ENCODE assay signal across 8 cellular contexts in the genomic region with DNA sequence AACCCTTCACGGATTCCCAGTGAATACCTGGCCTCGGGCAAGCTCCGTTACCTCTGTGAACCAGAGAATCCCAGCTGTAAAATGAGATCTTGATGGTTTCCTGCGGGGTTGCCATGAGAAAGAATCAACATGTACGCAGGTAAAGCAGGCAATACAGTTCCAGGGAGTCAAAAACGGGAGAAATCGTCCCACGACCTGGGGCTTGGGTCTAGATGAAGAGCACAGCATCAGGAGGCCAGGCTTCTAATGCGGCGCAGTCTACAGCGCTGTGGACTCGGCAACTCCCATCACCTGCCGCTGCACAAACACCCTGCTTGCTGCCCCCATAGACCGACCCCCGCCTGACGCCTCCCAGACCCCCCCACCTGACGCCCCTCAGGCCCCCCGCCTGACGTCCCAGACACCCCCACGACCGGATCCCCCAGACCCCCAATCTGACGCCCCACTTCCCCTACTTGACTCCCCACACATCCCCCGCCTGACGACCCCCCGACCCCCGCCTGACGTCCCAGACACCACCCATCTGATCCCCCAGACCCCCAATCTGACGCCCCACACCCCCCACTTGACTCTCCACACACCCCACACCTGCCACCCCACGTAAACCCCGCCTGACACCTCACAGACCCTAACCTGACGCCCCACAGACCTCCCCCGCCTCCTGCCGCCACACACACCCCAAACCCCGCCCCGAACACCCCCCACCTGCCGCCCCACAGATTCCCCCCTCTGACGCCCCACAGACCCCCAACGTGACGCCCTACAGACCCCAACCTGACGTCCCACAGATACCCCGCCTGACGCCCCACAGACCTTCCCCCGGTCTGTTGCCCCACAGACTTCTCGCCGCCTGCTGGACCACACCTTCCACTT. TPM values are rescaled to one million over a fixed set of nuclear protein-coding genes. Genes with fewer than 3 reads are reported as not detected.
DNase-seq lines count a peak whose midpoint lies in the region; ATAC-seq and TF ChIP-seq lines count a peak whose summit lies in the region.

No MANE protein-coding gene starts in this region.

- H3K4me2 ChIP-seq in BLaER1 treated with 17β-estradiol and CSF1 and Interleukin-3, amounts not matched to agents 10 nM and 100 nM: peak overlapping the region; percentile 83 to 97 (median 90)

- H4K20me1 ChIP-seq in BLaER1 treated with 17β-estradiol and CSF1 and Interleukin-3, amounts not matched to agents 10 nM and 100 nM: peaks cover 0 to 12% (median 7%) of the 10 kb centered on the region in 11 experiments; a peak in 17 of 22 replicates

- H3K9ac ChIP-seq in BLaER1 treated with 17β-estradiol and CSF1 and Interleukin-3, amounts not matched to agents 10 nM and 100 nM: peak overlapping the region; percentile 41 to 79 (median 68); a peak in 21 of 22 replicates

- H3K27me3 ChIP-seq in BLaER1 treated with 17β-estradiol and CSF1 and Interleukin-3, amounts not matched to agents 10 nM and 100 nM: no peaks in the 10 kb centered on the region

- H3K9me3 ChIP-seq in BLaER1 treated with 17β-estradiol and CSF1 and Interleukin-3, amounts not matched to agents 10 nM and 100 nM (replicated peaks in 1 of 11): peaks cover 0 to 10% (median 2%) of the 10 kb centered on the region in 11 experiments; a peak in 14 of 22 replicates

- peak overlapping the region in 10 of 11 experiments; percentile 50 to 72 (median 62); a peak in 18 of 22 replicates for H3K27ac ChIP-seq in BLaER1 treated with 17β-estradiol and CSF1 and Interleukin-3, amounts not matched to agents 10 nM and 100 nM

- TF ChIP-seq CTCF in LNCaP clone FGC (IDR thresholded peaks at IDR 0.05; ENCODE audit: control insufficient read depth, extremely low read depth, insufficient read depth): no peak

- H3K36me3 ChIP-seq in BLaER1 treated with 17β-estradiol and CSF1 and Interleukin-3, amounts not matched to agents 10 nM and 100 nM: peaks cover 12 to 15% (median 14%) of the 10 kb centered on the region in 11 experiments

- peak overlapping the region; percentile 36 to 96 (median 60) for H3K4me3 ChIP-seq in BLaER1 treated with 17β-estradiol and CSF1 and Interleukin-3, amounts not matched to agents 10 nM and 100 nM
- H3K4me3 ChIP-seq in LNCaP clone FGC (ENCODE audit: low read depth, low read length) (peak overlapping the region; percentile 46), iPS-11a (ENCODE audit: low read depth, low read length) (peak overlapping the region; percentile 49)

- H3K27me3 Mint-ChIP-seq in activated naive CD8-positive, alpha-beta T cell treated with anti-CD3 and anti-CD28 coated beads, Interleukin-2, amount 10 ng/mL, durations not matched to agents 7 days and 5 days: no peaks in the 10 kb centered on the region
- H3K27me3 Mint-ChIP-seq in stimulated activated memory B cell treated with anti-CD40 and anti-IgM and Interleukin-4, amounts not matched to agents 10 μg/mL and 1 μg/mL and 100 μg/mL, for 72 hours: no peaks in the 10 kb centered on the region

- POLR2A ChIA-PET in activated naive CD8-positive, alpha-beta T cell treated with anti-CD3 and anti-CD28 coated beads, Interleukin-2, amount 10 ng/mL, durations not matched to agents 7 days and 5 days (lab: Charles Lee): interaction anchor here (1.4 to 2.4 kb wide), 2 partner anchors 55 to 56 kb away, joined by 3 to 8 read pairs; a partner anchor contains a TSS

- peaks cover 17% of the 10 kb centered on the region for H3K36me3 Mint-ChIP-seq in activated naive CD8-positive, alpha-beta T cell treated with anti-CD3 and anti-CD28 coated beads, Interleukin-2, amount 10 ng/mL, durations not matched to agents 7 days and 5 days
- peaks cover 20% of the 10 kb centered on the region for H3K36me3 Mint-ChIP-seq in stimulated activated memory B cell treated with anti-CD40 and anti-IgM and Interleukin-4, amounts not matched to agents 10 μg/mL and 1 μg/mL and 100 μg/mL, for 72 hours

- peak overlapping the region; percentile 83 for H3K4me3 Mint-ChIP-seq in activated naive CD8-positive, alpha-beta T cell treated with anti-CD3 and anti-CD28 coated beads, Interleukin-2, amount 10 ng/mL, durations not matched to agents 7 days and 5 days
- H3K4me3 Mint-ChIP-seq in stimulated activated memory B cell treated with anti-CD40 and anti-IgM and Interleukin-4, amounts not matched to agents 10 μg/mL and 1 μg/mL and 100 μg/mL, for 72 hours: peak overlapping the region; percentile 94

- no peak for DNase-seq in LNCaP clone FGC (ENCODE audit: low read depth)
- DNase-seq in activated naive CD8-positive, alpha-beta T cell treated with anti-CD3 and anti-CD28 coated beads, Interleukin-2, amount 10 ng/mL, durations not matched to agents 7 days and 5 days: no peak
- no peak for DNase-seq in HPDE6-E6E7 (ENCODE audit: extremely low spot score)
- no peak for DNase-seq in HK-2 (ENCODE audit: unreplicated experiment)

- no peaks in the 10 kb centered on the region for H3K9me3 Mint-ChIP-seq in activated naive CD8-positive, alpha-beta T cell treated with anti-CD3 and anti-CD28 coated beads, Interleukin-2, amount 10 ng/mL, durations not matched to agents 7 days and 5 days
- peaks cover 2% of the 10 kb centered on the region for H3K9me3 Mint-ChIP-seq in stimulated activated memory B cell treated with anti-CD40 and anti-IgM and Interleukin-4, amounts not matched to agents 10 μg/mL and 1 μg/mL and 100 μg/mL, for 72 hours

- H3K4me1 Mint-ChIP-seq in activated naive CD8-positive, alpha-beta T cell treated with anti-CD3 and anti-CD28 coated beads, Interleukin-2, amount 10 ng/mL, durations not matched to agents 7 days and 5 days: peaks cover 31% of the 10 kb centered on the region
- H3K4me1 Mint-ChIP-seq in stimulated activated memory B cell treated with anti-CD40 and anti-IgM and Interleukin-4, amounts not matched to agents 10 μg/mL and 1 μg/mL and 100 μg/mL, for 72 hours: peaks cover 50% of the 10 kb centered on the region

- H3K27ac Mint-ChIP-seq in activated naive CD8-positive, alpha-beta T cell treated with anti-CD3 and anti-CD28 coated beads, Interleukin-2, amount 10 ng/mL, durations not matched to agents 7 days and 5 days: peak overlapping the region; percentile 83
- peak overlapping the region; percentile 88 for H3K27ac Mint-ChIP-seq in stimulated activated memory B cell treated with anti-CD40 and anti-IgM and Interleukin-4, amounts not matched to agents 10 μg/mL and 1 μg/mL and 100 μg/mL, for 72 hours

- ATAC-seq in activated naive CD8-positive, alpha-beta T cell treated with anti-CD3 and anti-CD28 coated beads, Interleukin-2, amount 10 ng/mL, durations not matched to agents 7 days and 5 days (ENCODE audit: low read depth): no peak
- no peak for ATAC-seq in stimulated activated memory B cell treated with anti-CD40 and anti-IgM and Interleukin-4, amounts not matched to agents 10 μg/mL and 1 μg/mL and 100 μg/mL, for 72 hours
- no peak for ATAC-seq in GM21619 (IDR thresholded peaks at IDR 0.05; ENCODE audit: unreplicated experiment)

- H3K4me1 ChIP-seq in BLaER1 treated with 17β-estradiol and CSF1 and Interleukin-3, amounts not matched to agents 10 nM and 100 nM: peaks cover 43 to 72% (median 59%) of the 10 kb centered on the region in 10 experiments

RNA-seq across cellular contexts. Expression of a gene that starts 0.6 kb away (rescaled TPM):
- total RNA-seq in activated naive CD8-positive, alpha-beta T cell treated with anti-CD3 and anti-CD28 coated beads, Interleukin-2, amount 10 ng/mL, durations not matched to agents 7 days and 5 days: 10 to 100 TPM; 10.7 to 11.4 TPM

RNA-seq across cellular contexts. Expression of a gene that starts 3.4 kb away (rescaled TPM):
- total RNA-seq in activated naive CD8-positive, alpha-beta T cell treated with anti-CD3 and anti-CD28 coated beads, Interleukin-2, amount 10 ng/mL, durations not matched to agents 7 days and 5 days: 10 to 100 TPM; 10.1 to 11.5 TPM

RNA-seq across cellular contexts. Expression of a gene that starts 54.8 kb away (rescaled TPM):
- 10 to 100 TPM; 11.5 to 11.8 TPM for total RNA-seq in activated naive CD8-positive, alpha-beta T cell treated with anti-CD3 and anti-CD28 coated beads, Interleukin-2, amount 10 ng/mL, durations not matched to agents 7 days and 5 days
